In the genomic region with DNA sequence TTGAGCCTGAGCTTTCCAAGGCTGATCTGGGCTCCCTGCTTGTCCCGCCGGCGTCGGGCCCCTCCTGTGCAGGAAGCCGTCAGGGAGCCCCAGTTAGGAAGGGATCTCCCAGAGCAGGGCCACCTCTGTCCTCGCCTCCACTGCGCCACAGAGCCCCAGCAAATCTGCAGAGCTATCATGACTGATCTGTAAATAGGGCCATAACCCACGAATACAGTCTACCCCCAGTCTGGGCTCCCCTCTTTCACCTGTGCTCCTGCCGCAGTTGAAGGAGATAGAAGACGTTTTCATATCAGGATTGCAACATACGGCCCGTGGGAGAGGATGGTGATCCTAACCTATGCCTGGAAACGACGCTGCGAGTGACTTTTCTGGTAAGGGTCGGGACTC, we compare ENCODE assay signal across 9 cellular contexts.
DNase-seq lines count a peak whose midpoint lies in the region; ATAC-seq and TF ChIP-seq lines count a peak whose summit lies in the region.
"Had no signal": no experiment of that assay in that cellular context is flagged by ENCODE, and none has a peak within 500 bp of the region (broad histone marks: within the 10 kb centered on the region; RNA-seq: fewer than 3 reads in every experiment).

No MANE protein-coding gene starts in this region.

- no peak for TF ChIP-seq POLR2A in stomach (IDR thresholded peaks at IDR 0.05)

- no peak for TF ChIP-seq CTCF in stomach (IDR thresholded peaks at IDR 0.05)

- DNase-seq in activated CD4-positive, alpha-beta T cell treated with anti-CD3 and anti-CD28 coated beads for 36 hours = no peak
- no peak for DNase-seq in activated CD4-positive, alpha-beta T cell treated with anti-CD3 and anti-CD28 coated beads, Interleukin-2, amount 50 U/mL, for 1 hour
- no peak for DNase-seq in activated CD4-positive, alpha-beta memory T cell treated with anti-CD3 and anti-CD28 coated beads for 36 hours
- DNase-seq in iris pigment epithelial cell (ENCODE audit: low read depth) (peak; percentile 4), stomach (no peak)
- no peak for DNase-seq in stimulated activated CD4-positive, alpha-beta T cell treated with anti-CD3 and anti-CD28 coated beads, Interleukin-4, amount 100 ng/mL, for 1 hour
- DNase-seq: BE2C had no signal

- no peak for ATAC-seq in activated CD4-positive, alpha-beta T cell treated with anti-CD3 and anti-CD28 coated beads for 36 hours
- ATAC-seq in HG02885 (IDR thresholded peaks at IDR 0.05; ENCODE audit: poor library complexity, unreplicated experiment) (no peak), GM21526 (IDR thresholded peaks at IDR 0.05; ENCODE audit: low FRiP score, unreplicated experiment) (no peak)

- H3K4me3 Mint-ChIP-seq in activated CD4-positive, alpha-beta T cell treated with anti-CD3 and anti-CD28 coated beads for 36 hours = peak overlapping the region; percentile 63
- H3K4me3 Mint-ChIP-seq in activated CD4-positive, alpha-beta memory T cell treated with anti-CD3 and anti-CD28 coated beads for 36 hours = peak overlapping the region; percentile 65

- H3K36me3 ChIP-seq in stomach = peaks cover 0 to 4% (median under 1%) of the 10 kb centered on the region in 4 donors
- H3K36me3 ChIP-seq: BE2C had no signal

- POLR2A ChIA-PET in activated CD4-positive, alpha-beta T cell treated with anti-CD3 and anti-CD28 coated beads for 36 hours (lab: Charles Lee) = no interaction called here
- POLR2A ChIA-PET in activated CD4-positive, alpha-beta memory T cell treated with anti-CD3 and anti-CD28 coated beads for 36 hours (lab: Charles Lee) = interaction anchor here (1.2 kb wide), 1 partner anchor 139 kb away, joined by 3 read pairs; the partner anchor contains the start of gene PTGR3

- H3K4me1 ChIP-seq in stomach = peaks cover 0 to 20% (median 10%) of the 10 kb centered on the region in 4 donors
- H3K4me1 ChIP-seq: BE2C had no signal

- no peaks in the 10 kb centered on the region for H3K27me3 Mint-ChIP-seq in activated CD4-positive, alpha-beta T cell treated with anti-CD3 and anti-CD28 coated beads for 36 hours
- H3K27me3 Mint-ChIP-seq in activated CD4-positive, alpha-beta memory T cell treated with anti-CD3 and anti-CD28 coated beads for 36 hours = no peaks in the 10 kb centered on the region

- H3K4me3 ChIP-seq in stomach = peak overlapping the region in 1 of 4 donors; percentile 13

- CTCF ChIA-PET in activated CD4-positive, alpha-beta T cell treated with anti-CD3 and anti-CD28 coated beads for 36 hours (lab: Charles Lee) = interaction anchor here (2.1 kb wide), 1 partner anchor 12 kb away, joined by 5 read pairs; no protein-coding TSS in a partner anchor
- CTCF ChIA-PET in activated CD4-positive, alpha-beta memory T cell treated with anti-CD3 and anti-CD28 coated beads for 36 hours (lab: Charles Lee) = no interaction called here

- H3K4me1 Mint-ChIP-seq in activated CD4-positive, alpha-beta T cell treated with anti-CD3 and anti-CD28 coated beads for 36 hours = peaks cover 32% of the 10 kb centered on the region
- H3K4me1 Mint-ChIP-seq in activated CD4-positive, alpha-beta memory T cell treated with anti-CD3 and anti-CD28 coated beads for 36 hours (ENCODE audit: low read depth) = peaks cover 40% of the 10 kb centered on the region

- 60 to 79% (median 75%) methylated on average over 12 to 16 of the region's 16 CpGs for WGBS in stomach, 5 donors

- H3K27me3 ChIP-seq in stomach = no peaks in the 10 kb centered on the region
- H3K27me3 ChIP-seq: BE2C had no signal

- H3K27ac Mint-ChIP-seq in activated CD4-positive, alpha-beta T cell treated with anti-CD3 and anti-CD28 coated beads for 36 hours = peak overlapping the region; percentile 97
- H3K27ac Mint-ChIP-seq in activated CD4-positive, alpha-beta memory T cell treated with anti-CD3 and anti-CD28 coated beads for 36 hours = peak overlapping the region; percentile 93

- H3K9me3 Mint-ChIP-seq in activated CD4-positive, alpha-beta T cell treated with anti-CD3 and anti-CD28 coated beads for 36 hours (ENCODE audit: low read depth) = peaks cover 8% of the 10 kb centered on the region
- peaks cover 8% of the 10 kb centered on the region for H3K9me3 Mint-ChIP-seq in activated CD4-positive, alpha-beta memory T cell treated with anti-CD3 and anti-CD28 coated beads for 36 hours

- TF ChIP-seq EP300 in stomach (IDR thresholded peaks at IDR 0.05) = no peak

- intact Hi-C loops in activated CD4-positive, alpha-beta T cell treated with anti-CD3 and anti-CD28 coated beads for 36 hours (cut with DNase I, micrococcal nuclease) = loop anchor here (2.0 to 10.0 kb wide), 4 partner anchors 75 to 177 kb away; partner anchors contain the start of gene TSHZ1 (in 1 of the 2)
- intact Hi-C loops in activated CD4-positive, alpha-beta memory T cell treated with anti-CD3 and anti-CD28 coated beads for 36 hours (cut with micrococcal nuclease) = loop anchor here (2.0 to 5.0 kb wide), 5 partner anchors 39 to 1307 kb away; no protein-coding TSS in a partner anchor
- intact Hi-C loops in stomach (cut with DNase I; ENCODE audit: low total_unique reads) = no loop called here

- peaks cover 0 to 3% (median under 1%) of the 10 kb centered on the region in 4 donors for H3K9me3 ChIP-seq in stomach
- H3K9me3 ChIP-seq: BE2C had no signal

- H3K36me3 Mint-ChIP-seq in activated CD4-positive, alpha-beta T cell treated with anti-CD3 and anti-CD28 coated beads for 36 hours (ENCODE audit: low read depth) = peaks cover 15% of the 10 kb centered on the region
- peaks cover 9% of the 10 kb centered on the region for H3K36me3 Mint-ChIP-seq in activated CD4-positive, alpha-beta memory T cell treated with anti-CD3 and anti-CD28 coated beads for 36 hours

- H3K27ac ChIP-seq in stomach = peak overlapping the region; percentile 16 to 83 (median 64)
